In genomic region chr16:50692644-50692998, GRCh38 we compare ENCODE assay signal across 1 cellular context.
TF ChIP-seq lines count a peak whose summit lies in the region.

No MANE protein-coding gene starts in this region.

TF ChIP-seq in HepG2, 621 proteins besides CTCF, POLR2A, EP300 and RAD21:
- TF ChIP-seq DRAP1 (CRISPR knock-in tag; IDR thresholded peaks at IDR 0.05) (no peak), ZNF691 (CRISPR knock-in tag; IDR thresholded peaks at IDR 0.05; ENCODE audit: borderline replicate concordance, low read depth) (no peak), ZNF746 (CRISPR knock-in tag; IDR thresholded peaks at IDR 0.05) (no peak), ZNF549 (CRISPR knock-in tag; IDR thresholded peaks at IDR 0.05) (no peak), ZBTB40 (IDR thresholded peaks at IDR 0.05) (0 out of 2 replicates have a peak, but pooled peaks have one; percentile 1), ZBTB40 (CRISPR knock-in tag; IDR thresholded peaks at IDR 0.05) (no peak), IKZF1 (IDR thresholded peaks at IDR 0.05) (0 out of 2 replicates have a peak, but pooled peaks have one; percentile 12), MTA1 (CRISPR knock-in tag; IDR thresholded peaks at IDR 0.05; ENCODE audit: borderline replicate concordance) (no peak), HOXA7 (CRISPR knock-in tag; IDR thresholded peaks at IDR 0.05) (no peak), ZNF570 (CRISPR knock-in tag; IDR thresholded peaks at IDR 0.05; ENCODE audit: borderline replicate concordance) (no peak), ZNF546 (CRISPR knock-in tag; conservative IDR thresholded peaks at IDR 0.05) (no peak), ZNF142 (CRISPR knock-in tag; IDR thresholded peaks at IDR 0.05) (no peak), ZNF547 (CRISPR knock-in tag; IDR thresholded peaks at IDR 0.05) (no peak), ZNF556 (CRISPR knock-in tag; IDR thresholded peaks at IDR 0.05; ENCODE audit: borderline replicate concordance) (0 out of 2 replicates have a peak, but pooled peaks have one; percentile 33), TRIM22 (IDR thresholded peaks at IDR 0.05) (0 out of 2 replicates have a peak, but pooled peaks have one; percentile 31), ATM (IDR thresholded peaks at IDR 0.05; ENCODE audit: borderline replicate concordance) (0 out of 2 replicates have a peak, but pooled peaks have one; percentile 46), ETV5 (CRISPR knock-in tag; IDR thresholded peaks at IDR 0.05; ENCODE audit: borderline replicate concordance) (no peak), ZNF737 (CRISPR knock-in tag; IDR thresholded peaks at IDR 0.05; ENCODE audit: borderline replicate concordance) (peak; percentile 27; the same call in 1 of the 2 replicates), BHLHE40 (IDR thresholded peaks at IDR 0.05; ENCODE audit: low read length) (no peak)
- TF ChIP-seq, protein P1, sequence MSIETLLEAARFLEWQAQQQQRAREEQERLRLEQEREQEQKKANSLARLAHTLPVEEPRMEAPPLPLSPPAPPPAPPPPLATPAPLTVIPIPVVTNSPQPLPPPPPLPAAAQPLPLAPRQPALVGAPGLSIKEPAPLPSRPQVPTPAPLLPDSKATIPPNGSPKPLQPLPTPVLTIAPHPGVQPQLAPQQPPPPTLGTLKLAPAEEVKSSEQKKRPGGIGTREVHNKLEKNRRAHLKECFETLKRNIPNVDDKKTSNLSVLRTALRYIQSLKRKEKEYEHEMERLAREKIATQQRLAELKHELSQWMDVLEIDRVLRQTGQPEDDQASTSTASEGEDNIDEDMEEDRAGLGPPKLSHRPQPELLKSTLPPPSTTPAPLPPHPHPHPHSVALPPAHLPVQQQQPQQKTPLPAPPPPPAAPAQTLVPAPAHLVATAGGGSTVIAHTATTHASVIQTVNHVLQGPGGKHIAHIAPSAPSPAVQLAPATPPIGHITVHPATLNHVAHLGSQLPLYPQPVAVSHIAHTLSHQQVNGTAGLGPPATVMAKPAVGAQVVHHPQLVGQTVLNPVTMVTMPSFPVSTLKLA (IDR thresholded peaks at IDR 0.05): peak; percentile 44
- TF ChIP-seq, protein P2, sequence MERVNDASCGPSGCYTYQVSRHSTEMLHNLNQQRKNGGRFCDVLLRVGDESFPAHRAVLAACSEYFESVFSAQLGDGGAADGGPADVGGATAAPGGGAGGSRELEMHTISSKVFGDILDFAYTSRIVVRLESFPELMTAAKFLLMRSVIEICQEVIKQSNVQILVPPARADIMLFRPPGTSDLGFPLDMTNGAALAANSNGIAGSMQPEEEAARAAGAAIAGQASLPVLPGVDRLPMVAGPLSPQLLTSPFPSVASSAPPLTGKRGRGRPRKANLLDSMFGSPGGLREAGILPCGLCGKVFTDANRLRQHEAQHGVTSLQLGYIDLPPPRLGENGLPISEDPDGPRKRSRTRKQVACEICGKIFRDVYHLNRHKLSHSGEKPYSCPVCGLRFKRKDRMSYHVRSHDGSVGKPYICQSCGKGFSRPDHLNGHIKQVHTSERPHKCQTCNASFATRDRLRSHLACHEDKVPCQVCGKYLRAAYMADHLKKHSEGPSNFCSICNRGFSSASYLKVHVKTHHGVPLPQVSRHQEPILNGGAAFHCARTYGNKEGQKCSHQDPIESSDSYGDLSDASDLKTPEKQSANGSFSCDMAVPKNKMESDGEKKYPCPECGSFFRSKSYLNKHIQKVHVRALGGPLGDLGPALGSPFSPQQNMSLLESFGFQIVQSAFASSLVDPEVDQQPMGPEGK (CRISPR knock-in tag; IDR thresholded peaks at IDR 0.05): no peak
- TF ChIP-seq, protein P3, sequence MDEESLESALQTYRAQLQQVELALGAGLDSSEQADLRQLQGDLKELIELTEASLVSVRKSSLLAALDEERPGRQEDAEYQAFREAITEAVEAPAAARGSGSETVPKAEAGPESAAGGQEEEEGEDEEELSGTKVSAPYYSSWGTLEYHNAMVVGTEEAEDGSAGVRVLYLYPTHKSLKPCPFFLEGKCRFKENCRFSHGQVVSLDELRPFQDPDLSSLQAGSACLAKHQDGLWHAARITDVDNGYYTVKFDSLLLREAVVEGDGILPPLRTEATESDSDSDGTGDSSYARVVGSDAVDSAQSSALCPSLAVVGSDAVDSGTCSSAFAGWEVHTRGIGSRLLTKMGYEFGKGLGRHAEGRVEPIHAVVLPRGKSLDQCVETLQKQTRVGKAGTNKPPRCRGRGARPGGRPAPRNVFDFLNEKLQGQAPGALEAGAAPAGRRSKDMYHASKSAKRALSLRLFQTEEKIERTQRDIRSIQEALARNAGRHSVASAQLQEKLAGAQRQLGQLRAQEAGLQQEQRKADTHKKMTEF (CRISPR knock-in tag; IDR thresholded peaks at IDR 0.05): no peak
TF ChIP-seq in HepG2: peak in this region for 7.
